In the genomic region with DNA sequence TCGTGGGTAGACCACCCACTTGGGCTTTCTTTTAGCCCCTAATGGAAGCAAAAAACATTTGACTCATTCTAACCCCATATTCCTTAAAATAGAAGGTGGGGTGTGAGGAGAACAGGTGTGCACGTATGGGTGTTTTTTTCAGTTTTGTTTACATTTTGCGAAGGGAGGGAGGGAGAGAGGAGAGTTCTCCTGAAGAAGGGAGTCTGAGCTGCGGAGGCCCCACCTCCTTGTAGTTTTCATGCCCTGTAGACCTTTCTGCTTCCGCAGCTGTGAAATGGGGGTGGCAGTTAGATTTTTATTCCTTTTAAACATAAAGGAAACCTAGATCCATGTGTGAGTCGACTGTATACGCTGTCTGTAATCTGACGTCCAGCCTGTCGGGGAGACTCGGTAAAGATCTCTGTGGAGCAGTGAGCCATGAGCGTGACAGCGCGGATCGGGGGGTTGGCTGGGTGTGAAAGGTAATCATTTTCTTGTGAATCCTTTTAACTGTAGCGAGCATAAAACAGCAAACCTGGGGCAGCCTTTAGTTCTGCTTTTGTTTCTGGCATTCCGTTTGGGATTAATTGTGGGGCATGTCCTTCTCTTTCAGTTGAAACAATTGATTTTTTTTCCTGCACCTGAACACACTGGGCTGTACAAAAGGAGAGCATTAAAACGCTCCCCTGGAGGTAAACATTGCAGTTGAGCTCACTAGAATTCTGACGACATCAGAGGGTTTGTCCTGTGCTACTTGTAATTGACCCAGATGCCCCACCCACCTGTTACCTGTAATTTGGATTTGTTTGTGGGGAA, we compare ENCODE assay signal across 8 cellular contexts. TPM values are rescaled to one million over a fixed set of nuclear protein-coding genes. Genes with fewer than 3 reads are reported as not detected.
A peak's percentile ranks its signal among the peaks of the same experiment; 100 is the strongest.
DNase-seq lines count a peak whose midpoint lies in the region; ATAC-seq and TF ChIP-seq lines count a peak whose summit lies in the region.

No MANE protein-coding gene starts in this region.

- H3K27me3 ChIP-seq in MM.1S (replicated peaks; ENCODE audit: insufficient read depth, low read length) (no peaks in the 10 kb centered on the region), body of pancreas (no peaks in the 10 kb centered on the region)

- H3K4me1 ChIP-seq in MM.1S (ENCODE audit: low read length) (peaks cover 32% of the 10 kb centered on the region), body of pancreas (peaks cover 59% of the 10 kb centered on the region)

- peaks cover 44% of the 10 kb centered on the region for H3K4me1 Mint-ChIP-seq in memory B cell

- no peak overlapping the region for H2AFZ ChIP-seq in MM.1S (ENCODE audit: low read length)

- peak overlapping the region; percentile 46 for H3K27ac Mint-ChIP-seq in memory B cell

- H3K9me3 ChIP-seq in MM.1S (replicated peaks; ENCODE audit: insufficient read depth, low read length) (no peaks in the 10 kb centered on the region), body of pancreas (no peaks in the 10 kb centered on the region)

- DNase-seq in DMS153 treated with DMSO at 0.1 percent for 48 hours (lab: John Stamatoyannopoulos, UW; ENCODE audit: unreplicated experiment) (peak; percentile 14), MM.1S (peak; percentile 56), body of pancreas (peak in 3 of 4 donors; percentile 40 to 59 (median 52)), memory B cell (ENCODE audit: low spot score in 2 of 2) (no peak), D341Med (ENCODE audit: low spot score) (no peak), SK-N-DZ (ENCODE audit: low spot score) (no peak), DMS 273 (lab: John Stamatoyannopoulos, UW; ENCODE audit: unreplicated experiment) (no peak), globus pallidus (ENCODE audit: low spot score) (no peak)

- no peaks in the 10 kb centered on the region for H3K27me3 Mint-ChIP-seq in memory B cell

- H3K27ac ChIP-seq in MM.1S (ENCODE audit: low read length), result peak overlapping the region; percentile 65; the same call in 1 of the 2 replicates
- peak overlapping the region; percentile 90 to 97 (median 94) for H3K27ac ChIP-seq in body of pancreas

- intact Hi-C loops in body of pancreas (cut with DNase I), result no loop called here

- peaks cover 61% of the 10 kb centered on the region for H4K20me1 ChIP-seq in MM.1S (ENCODE audit: insufficient read depth, low read length)

- peaks cover 14% of the 10 kb centered on the region for H3K36me3 Mint-ChIP-seq in memory B cell

- no peak for TF ChIP-seq CTCF in MM.1S (IDR thresholded peaks at IDR 0.05; ENCODE audit: low read length)
- no peak for TF ChIP-seq CTCF in body of pancreas (IDR thresholded peaks at IDR 0.05)

- ATAC-seq in body of pancreas, result peak; percentile 36
- no peak for ATAC-seq in memory B cell (ENCODE audit: low read depth)

- peak overlapping the region; percentile 100 for H3K4me2 ChIP-seq in MM.1S (ENCODE audit: low read depth, low read length)

- peaks cover 15% of the 10 kb centered on the region for H3F3A ChIP-seq in MM.1S (ENCODE audit: insufficient read depth, low read length)

- peak in 2 of 3 donors; percentile 32 to 38 for TF ChIP-seq POLR2A in body of pancreas (IDR thresholded peaks at IDR 0.05)

- H3K4me3 ChIP-seq in MM.1S (ENCODE audit: low read length) (peak overlapping the region; percentile 75), body of pancreas (peak overlapping the region in 1 of 2 donors; percentile 42)

- H3K9me2 ChIP-seq in MM.1S (replicated peaks; ENCODE audit: insufficient read depth, low read length), result no peaks in the 10 kb centered on the region

- peak overlapping the region; percentile 95 for H3K4me3 Mint-ChIP-seq in memory B cell

- peaks cover 14% of the 10 kb centered on the region for H3K36me3 ChIP-seq in MM.1S (replicated peaks; ENCODE audit: insufficient read depth, low read length)
- no peaks in the 10 kb centered on the region for H3K36me3 ChIP-seq in body of pancreas (replicated peaks in 1 of 2; ENCODE audit: insufficient read depth in 1 of 2, low read depth in 2 of 2)

- no peaks in the 10 kb centered on the region for H3K9me3 Mint-ChIP-seq in memory B cell

- peak overlapping the region; percentile 84; the same call in 1 of the 2 replicates for H3K9ac ChIP-seq in MM.1S (ENCODE audit: low read length)

- H3K79me2 ChIP-seq in MM.1S (ENCODE audit: low read length), result peaks cover 74% of the 10 kb centered on the region

- 2 to 10% methylated on average over 18 of the region's 18 CpGs for WGBS in body of pancreas, 2 donors

RNA-seq across cellular contexts. Expression of a gene that starts 2.3 kb away (rescaled TPM):
- total RNA-seq in body of pancreas, result 10 to 100 TPM; 38.9 to 59.0 TPM
- polyA plus RNA-seq in SK-N-DZ (2014; cell fraction: cytosol; rRNA removed), result 34.4 and 37.4 TPM in 2 replicates
- polyA plus RNA-seq in SK-N-DZ (2014; cell fraction: nucleus; rRNA removed), result 50.4 and 74.0 TPM in 2 replicates

RNA-seq across cellular contexts. Expression of a gene that starts 42.9 kb away (rescaled TPM):
- 1 to 10 TPM in 1 of 2 donors, under 1 TPM in 1; 0.33 to 6.0 TPM for total RNA-seq in body of pancreas
- 0.08 TPM in 1 of 2 replicates, not detected in the other for polyA plus RNA-seq in SK-N-DZ (2014; cell fraction: cytosol; rRNA removed)
- polyA plus RNA-seq in SK-N-DZ (2014; cell fraction: nucleus; rRNA removed), result 0.28 TPM in 1 of 2 replicates, not detected in the other

Comparison
In these comparisons a context has a peak if more than half of its experiments do, and no peak if none do; other contexts are left out.
1. DNase-seq: peak in DMS153 treated with DMSO at 0.1 percent for 48 hours (single experiment), MM.1S (single experiment) and body of pancreas (3 of 4); none in memory B cell (0 of 2), D341Med (single experiment), SK-N-DZ (single experiment), DMS 273 (single experiment) and globus pallidus (single experiment).